ENCODE assay signal across 8 cellular contexts in genomic region chr22:20156611-20157415, GRCh38. TPM values are rescaled to one million over a fixed set of nuclear protein-coding genes. Genes with fewer than 3 reads are reported as not detected.
DNase-seq lines count a peak whose midpoint lies in the region; ATAC-seq and TF ChIP-seq lines count a peak whose summit lies in the region.

No MANE protein-coding gene starts in this region.

- peaks cover 0 to 3% (median 2%) of the 10 kb centered on the region in 3 donors for H3K4me1 Mint-ChIP-seq in T-cell

- H3K36me3 Mint-ChIP-seq in T-cell, result no peaks in the 10 kb centered on the region

- H3K79me2 ChIP-seq in MM.1S (ENCODE audit: low read length), result no peaks in the 10 kb centered on the region

- ATAC-seq in T-cell (replicated peaks in 1 of 4), result peak; percentile 72 to 89 (median 82)
- ATAC-seq in HG03571 (IDR thresholded peaks at IDR 0.05; ENCODE audit: unreplicated experiment), result no peak

- H3K27ac ChIP-seq in MM.1S (ENCODE audit: low read length), result no peak overlapping the region
- H3K27ac ChIP-seq in adrenal gland, result peak overlapping the region in 2 of 5 donors; percentile 57 to 74
- no peak overlapping the region for H3K27ac ChIP-seq in left ventricle myocardium inferior (replicated peaks)

- peak; percentile 89 for DNase-seq in GM03348 (ENCODE audit: low spot score)
- peak; percentile 67 for DNase-seq in MM.1S
- peak; percentile 57 to 91 (median 83) for DNase-seq in T-cell
- peak; percentile 69 to 96 (median 90) for DNase-seq in adrenal gland
- DNase-seq in left ventricle myocardium inferior, result peak; percentile 83
- DNase-seq in retina, result peak; percentile 94
- no peak for DNase-seq in DMS114 treated with DMSO at 0.1 percent for 48 hours (lab: John Stamatoyannopoulos, UW; ENCODE audit: unreplicated experiment)

- no peaks in the 10 kb centered on the region for H3F3A ChIP-seq in MM.1S (ENCODE audit: insufficient read depth, low read length)

- TF ChIP-seq POLR2A in adrenal gland (IDR thresholded peaks at IDR 0.05), result no peak

- no peaks in the 10 kb centered on the region for H4K20me1 ChIP-seq in MM.1S (ENCODE audit: insufficient read depth, low read length)

- H3K4me3 ChIP-seq in MM.1S (ENCODE audit: low read length) (no peak overlapping the region), adrenal gland (no peak overlapping the region), left ventricle myocardium inferior (no peak overlapping the region)

- no peaks in the 10 kb centered on the region for H3K9me3 Mint-ChIP-seq in T-cell

- H3K27me3 ChIP-seq in MM.1S (replicated peaks; ENCODE audit: insufficient read depth, low read length), result peaks cover 84% of the 10 kb centered on the region
- no peaks in the 10 kb centered on the region for H3K27me3 ChIP-seq in adrenal gland
- peaks cover 25% of the 10 kb centered on the region for H3K27me3 ChIP-seq in left ventricle myocardium inferior (ENCODE audit: low read depth)

- peaks cover 0 to 5% of the 10 kb centered on the region in 2 donors for H3K27me3 Mint-ChIP-seq in T-cell

- TF ChIP-seq CTCF in MM.1S (IDR thresholded peaks at IDR 0.05; ENCODE audit: low read length) (peak; percentile 97), adrenal gland (IDR thresholded peaks at IDR 0.05) (peak; percentile 99 to 100 (median 100)), left ventricle myocardium inferior (IDR thresholded peaks at IDR 0.05; ENCODE audit: borderline replicate concordance) (peak; percentile 98)

- H3K27ac Mint-ChIP-seq in T-cell, result peak overlapping the region in 1 of 2 donors; percentile 31

- 3 to 32% (median 27%) methylated on average over 5 to 16 of the region's 16 CpGs for WGBS in adrenal gland, 4 donors

- no peak overlapping the region for H3K4me3 Mint-ChIP-seq in T-cell

- H3K36me3 ChIP-seq in MM.1S (replicated peaks; ENCODE audit: insufficient read depth, low read length), result no peaks in the 10 kb centered on the region
- no peaks in the 10 kb centered on the region for H3K36me3 ChIP-seq in adrenal gland (replicated peaks in 1 of 2)
- H3K36me3 ChIP-seq in left ventricle myocardium inferior, result no peaks in the 10 kb centered on the region

- POLR2A ChIA-PET in T-cell (lab: Charles Lee), result no interaction called here

- intact Hi-C loops in adrenal gland (cut with DNase I), result loop anchor here (2.0 to 5.0 kb wide), 2 partner anchors 115 to 128 kb away; no protein-coding TSS in a partner anchor
- intact Hi-C loops in left ventricle myocardium inferior (cut with micrococcal nuclease), result loop anchor here (5.0 kb wide), 1 partner anchor 130 kb away; no protein-coding TSS in a partner anchor

- H3K4me2 ChIP-seq in MM.1S (ENCODE audit: low read depth, low read length), result no peak overlapping the region

- H3K9me2 ChIP-seq in MM.1S (replicated peaks; ENCODE audit: insufficient read depth, low read length), result no peaks in the 10 kb centered on the region

- no peak overlapping the region for H2AFZ ChIP-seq in MM.1S (ENCODE audit: low read length)

- H3K9me3 ChIP-seq in MM.1S (replicated peaks; ENCODE audit: insufficient read depth, low read length), result no peaks in the 10 kb centered on the region
- H3K9me3 ChIP-seq in adrenal gland (replicated peaks in 1 of 3), result no peaks in the 10 kb centered on the region
- H3K9me3 ChIP-seq in left ventricle myocardium inferior (replicated peaks), result no peaks in the 10 kb centered on the region

- CTCF ChIA-PET in T-cell (lab: Charles Lee), result interaction anchor here (0.6 kb wide), 2 partner anchors 14 to 128 kb away, joined by 3 read pairs; no protein-coding TSS in a partner anchor

- H3K4me1 ChIP-seq in MM.1S (ENCODE audit: low read length) (no peaks in the 10 kb centered on the region), adrenal gland (replicated peaks in 1 of 2) (peaks cover 0 to 7% of the 10 kb centered on the region in 2 donors), left ventricle myocardium inferior (peaks cover 3% of the 10 kb centered on the region)

- no peak overlapping the region for H3K9ac ChIP-seq in MM.1S (ENCODE audit: low read length)

RNA-seq across cellular contexts. Expression of gene CCDC188, which starts 6.0 kb away (rescaled TPM):
- total RNA-seq in T-cell (under 1 TPM in 3 of 5 donors, not detected in 2; 0.18 to 0.66 (median 0.58) TPM), adrenal gland (1 to 10 TPM in 2 of 8 donors, under 1 TPM in 5, not detected in 1; 0.30 to 1.6 (median 0.54) TPM), left ventricle myocardium inferior (not detected)
- 10 to 100 TPM in 1 of 3 donors, 1 to 10 TPM in 1, not detected in 1; 2.9 to 19.0 TPM for polyA plus RNA-seq in adrenal gland

RNA-seq across cellular contexts. Expression of gene ZDHHC8, which starts 25.2 kb away (rescaled TPM):
- total RNA-seq in T-cell, result 100 to 1,000 TPM in 1 of 5 donors, 10 to 100 TPM in 4; 68.4 to 102 (median 92.1) TPM
- total RNA-seq in adrenal gland, result 10 to 100 TPM; 20.0 to 65.6 (median 36.1) TPM
- 100 to 1,000 TPM in 1 of 3 donors, 10 to 100 TPM in 2; 15.5 to 109 (median 59.3) TPM for polyA plus RNA-seq in adrenal gland
- 42.4 TPM for total RNA-seq in left ventricle myocardium inferior

RNA-seq across cellular contexts. Expression of gene TRMT2A, which starts 39.8 kb away (rescaled TPM):
- total RNA-seq in T-cell, result 100 to 1,000 TPM in 3 of 5 donors, 10 to 100 TPM in 2; 87.6 to 136 (median 123) TPM
- total RNA-seq in adrenal gland, result 10 to 100 TPM; 43.5 to 90.3 (median 66.8) TPM
- 100 to 1,000 TPM in 2 of 3 donors, 10 to 100 TPM in 1; 22.4 to 283 (median 168) TPM for polyA plus RNA-seq in adrenal gland
- total RNA-seq in left ventricle myocardium inferior, result 27.8 TPM

RNA-seq across cellular contexts. Expression of gene RANBP1, which starts 40.9 kb away (rescaled TPM):
- 10 to 100 TPM; 64.0 to 81.1 (median 75.4) TPM for total RNA-seq in T-cell
- total RNA-seq in adrenal gland, result 100 to 1,000 TPM in 5 of 8 donors, 10 to 100 TPM in 3; 71.4 to 346 (median 130) TPM
- 100 to 1,000 TPM in 1 of 3 donors, 10 to 100 TPM in 2; 63.3 to 128 (median 70.1) TPM for polyA plus RNA-seq in adrenal gland
- total RNA-seq in left ventricle myocardium inferior, result 39.6 TPM
